Comparison of ENCODE assay signal across 35 cellular contexts in the genomic region with DNA sequence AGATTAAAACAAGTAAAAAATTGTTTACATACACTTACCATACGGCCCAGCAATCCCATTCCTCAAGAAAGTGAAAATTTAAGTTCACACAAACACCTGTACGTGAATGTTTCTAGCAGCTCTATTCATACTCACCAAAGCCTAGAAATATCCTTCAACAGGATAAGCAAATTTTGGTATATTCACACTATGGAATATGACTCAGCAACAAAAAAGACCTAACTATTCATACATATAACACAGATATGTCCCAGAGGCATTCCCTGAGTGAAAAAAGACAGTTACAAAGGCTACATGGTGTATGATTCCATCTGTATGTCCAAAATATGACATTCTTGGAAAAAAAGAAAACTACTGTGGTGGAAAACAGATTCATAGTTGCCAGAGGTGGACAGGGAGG.
"Had no signal": no experiment of that assay in that cellular context is flagged by ENCODE, and none has a peak within 500 bp of the region (broad histone marks: within the 10 kb centered on the region; RNA-seq: fewer than 3 reads in every experiment).

No MANE protein-coding gene starts in this region.

- H3K4me3 ChIP-seq: MG63 had no signal

- H3K27me3 ChIP-seq: MG63 had no signal

- H3K9me3 ChIP-seq: MG63 had no signal

- DNase-seq: Karpas-422, Kasumi-1, MG63, MM.1S, MV-4-11, NCI-H1048, NCI-H1092, NCI-H1092 treated with DMSO at 0.1 percent for 48 hours, NCI-H1105, NCI-H1105 treated with DMSO at 0.1 percent for 48 hours, NCI-H1417, NCI-H1417 treated with DMSO at 0.1 percent for 48 hours, NCI-H1436, NCI-H1436 treated with DMSO at 0.1 percent for 48 hours, NCI-H146, NCI-H1694, NCI-H1694 treated with DMSO at 0.1 percent for 48 hours, NCI-H187, NCI-H187 treated with DMSO at 0.1 percent for 48 hours, NCI-H1930, NCI-H2029, NCI-H2029 treated with DMSO at 0.1 percent for 48 hours, NCI-H2081, NCI-H2081 treated with DMSO at 0.1 percent for 48 hours, NCI-H2107, NCI-H2171, NCI-H2171 treated with DMSO at 0.1 percent for 48 hours, NCI-H2227 treated with DMSO at 0.1 percent for 48 hours, NCI-H226, NCI-H345, NCI-H446, NCI-H446 treated with DMSO at 0.1 percent for 48 hours, NCI-H510A, NCI-H510A treated with DMSO at 0.1 percent for 48 hours, NCI-H524 had no signal

- H3K36me3 ChIP-seq: MG63 had no signal
